14 cellular contexts compared by ENCODE assay signal in genomic region chrX:39955621-39956020, GRCh38.
DNase-seq lines count a peak whose midpoint lies in the region; ATAC-seq and TF ChIP-seq lines count a peak whose summit lies in the region.
"Had no signal": no experiment of that assay in that cellular context is flagged by ENCODE, and none has a peak within 500 bp of the region (broad histone marks: within the 10 kb centered on the region; RNA-seq: fewer than 3 reads in every experiment).

No MANE protein-coding gene starts in this region.

- no peaks in the 10 kb centered on the region for H3K9me3 ChIP-seq in Karpas-422 (ENCODE audit: low read length)
- H3K9me3 ChIP-seq in WERI-Rb-1 (ENCODE audit: severe bottlenecking), result no peaks in the 10 kb centered on the region
- no peaks in the 10 kb centered on the region for H3K9me3 ChIP-seq in smooth muscle cell (replicated peaks; ENCODE audit: low read depth)
- no peaks in the 10 kb centered on the region for H3K9me3 ChIP-seq in Caco-2
- H3K9me3 ChIP-seq: lower lobe of right lung had no signal

- ATAC-seq in activated CD8-positive, alpha-beta memory T cell treated with anti-CD3 and anti-CD28 coated beads, Interleukin-2, amount 10 ng/mL, durations not matched to agents 7 days and 5 days, result peak; percentile 42
- ATAC-seq: activated naive CD8-positive, alpha-beta T cell treated with anti-CD3 and anti-CD28 coated beads, Interleukin-2, amount 50 U/mL, for 24 hours; lower lobe of right lung had no signal

- H3K4me3 ChIP-seq in Karpas-422 (ENCODE audit: low read length), result no peak overlapping the region
- no peak overlapping the region for H3K4me3 ChIP-seq in WERI-Rb-1 (ENCODE audit: low read depth, low read length)
- H3K4me3 ChIP-seq in smooth muscle cell, result no peak overlapping the region
- H3K4me3 ChIP-seq in Caco-2 (ENCODE audit: low read depth, low read length), result no peak overlapping the region
- H3K4me3 ChIP-seq: coronary artery, lower lobe of right lung had no signal

- no peaks in the 10 kb centered on the region for H3K4me1 ChIP-seq in Karpas-422 (ENCODE audit: low read length)
- no peaks in the 10 kb centered on the region for H3K4me1 ChIP-seq in smooth muscle cell (ENCODE audit: low read depth)
- peaks cover 10% of the 10 kb centered on the region; the same call in 1 of the 2 replicates for H3K4me1 ChIP-seq in Caco-2
- H3K4me1 ChIP-seq: lower lobe of right lung had no signal

- H4K20me1 ChIP-seq in Karpas-422 (ENCODE audit: insufficient read depth, low read depth, low read length), result no peaks in the 10 kb centered on the region
- H4K20me1 ChIP-seq in smooth muscle cell (ENCODE audit: low read depth), result no peaks in the 10 kb centered on the region

- no peaks in the 10 kb centered on the region for H3K27me3 Mint-ChIP-seq in activated CD8-positive, alpha-beta memory T cell treated with anti-CD3 and anti-CD28 coated beads, Interleukin-2, amount 10 ng/mL, durations not matched to agents 7 days and 5 days
- H3K27me3 Mint-ChIP-seq in Caco-2 (ENCODE audit: insufficient read depth, unreplicated experiment), result no peaks in the 10 kb centered on the region
- H3K27me3 Mint-ChIP-seq: activated naive CD8-positive, alpha-beta T cell treated with anti-CD3 and anti-CD28 coated beads, Interleukin-2, amount 50 U/mL, for 24 hours; B cell had no signal

- H3K36me3 Mint-ChIP-seq in activated CD8-positive, alpha-beta memory T cell treated with anti-CD3 and anti-CD28 coated beads, Interleukin-2, amount 10 ng/mL, durations not matched to agents 7 days and 5 days, result no peaks in the 10 kb centered on the region
- no peaks in the 10 kb centered on the region for H3K36me3 Mint-ChIP-seq in Caco-2 (ENCODE audit: insufficient read depth, unreplicated experiment)

- DNase-seq in activated CD8-positive, alpha-beta memory T cell treated with anti-CD3 and anti-CD28 coated beads, Interleukin-2, amount 10 ng/mL, durations not matched to agents 7 days and 5 days, result no peak
- no peak for DNase-seq in activated CD8-positive, alpha-beta memory T cell treated with anti-CD3 and anti-CD28 coated beads, Interleukin-2, amount 50 U/mL, for 4 hours
- DNase-seq in Karpas-422, result peak; percentile 63
- DNase-seq in WERI-Rb-1, result no peak
- DNase-seq in smooth muscle cell (lab: John Stamatoyannopoulos, UW; ENCODE audit: unreplicated experiment), result no peak
- no peak for DNase-seq in NCI-H2107 (lab: John Stamatoyannopoulos, UW)
- DNase-seq in Caco-2, result no peak
- no peak for DNase-seq in erythroblast (lab: John Stamatoyannopoulos, UW)
- DNase-seq: activated naive CD8-positive, alpha-beta T cell treated with anti-CD3 and anti-CD28 coated beads, Interleukin-2, amount 50 U/mL, for 24 hours; lower lobe of right lung; NCI-H446; SHP77 treated with DMSO at 0.1 percent for 48 hours had no signal

- H3K27ac ChIP-seq in Karpas-422 (ENCODE audit: low read length) (no peak overlapping the region), WERI-Rb-1 (peak overlapping the region; percentile 19), smooth muscle cell (ENCODE audit: low read depth) (no peak overlapping the region)
- H3K27ac ChIP-seq: coronary artery, lower lobe of right lung had no signal

- H3K4me2 ChIP-seq in Karpas-422 (ENCODE audit: low read depth, low read length, poor library complexity, severe bottlenecking) (no peak overlapping the region), smooth muscle cell (no peak overlapping the region)

- TF ChIP-seq CTCF in WERI-Rb-1 (IDR thresholded peaks at IDR 0.05; ENCODE audit: low read depth, low read length), result no peak
- TF ChIP-seq CTCF in smooth muscle cell (IDR thresholded peaks at IDR 0.05; ENCODE audit: borderline replicate concordance, insufficient read depth, poor library complexity, severe bottlenecking), result no peak
- TF ChIP-seq CTCF in Caco-2 (IDR thresholded peaks at IDR 0.05; ENCODE audit: insufficient read depth in 1 of 2, low read depth in 1 of 2, low read length in 1 of 2, severe bottlenecking in 1 of 2, unreplicated experiment in 1 of 2), result no peak

- H3K4me1 Mint-ChIP-seq in activated CD8-positive, alpha-beta memory T cell treated with anti-CD3 and anti-CD28 coated beads, Interleukin-2, amount 10 ng/mL, durations not matched to agents 7 days and 5 days, result peaks cover 9% of the 10 kb centered on the region
- H3K4me1 Mint-ChIP-seq in Caco-2 (ENCODE audit: low read depth, unreplicated experiment), result peaks cover 30% of the 10 kb centered on the region

- H3K27me3 ChIP-seq in Karpas-422 (ENCODE audit: low read length) (no peaks in the 10 kb centered on the region), WERI-Rb-1 (ENCODE audit: insufficient read depth, low read depth, severe bottlenecking) (no peaks in the 10 kb centered on the region), smooth muscle cell (ENCODE audit: low read depth) (no peaks in the 10 kb centered on the region), Caco-2 (replicated peaks; ENCODE audit: control insufficient read depth, insufficient read depth, low read length) (no peaks in the 10 kb centered on the region)

- H3K79me2 ChIP-seq in Karpas-422 (ENCODE audit: low read length), result no peaks in the 10 kb centered on the region
- no peaks in the 10 kb centered on the region for H3K79me2 ChIP-seq in smooth muscle cell (ENCODE audit: low read depth)

- no peak overlapping the region for H3K4me3 Mint-ChIP-seq in activated CD8-positive, alpha-beta memory T cell treated with anti-CD3 and anti-CD28 coated beads, Interleukin-2, amount 10 ng/mL, durations not matched to agents 7 days and 5 days
- no peak overlapping the region for H3K4me3 Mint-ChIP-seq in Caco-2 (ENCODE audit: unreplicated experiment)
- H3K4me3 Mint-ChIP-seq: activated naive CD8-positive, alpha-beta T cell treated with anti-CD3 and anti-CD28 coated beads, Interleukin-2, amount 50 U/mL, for 24 hours; B cell had no signal

- intact Hi-C loops in Caco-2 (cut with micrococcal nuclease; ENCODE audit: unreplicated experiment), result loop anchor here (10.0 kb wide), 1 partner anchor 201 kb away; no protein-coding TSS in a partner anchor

- CTCF ChIA-PET in activated CD8-positive, alpha-beta memory T cell treated with anti-CD3 and anti-CD28 coated beads, Interleukin-2, amount 10 ng/mL, durations not matched to agents 7 days and 5 days (lab: Charles Lee), result no interaction called here
- CTCF ChIA-PET in Caco-2 (lab: Charles Lee), result no interaction called here

- no peaks in the 10 kb centered on the region for H3K36me3 ChIP-seq in Karpas-422 (ENCODE audit: insufficient read depth, low read length)
- no peaks in the 10 kb centered on the region for H3K36me3 ChIP-seq in WERI-Rb-1
- H3K36me3 ChIP-seq in smooth muscle cell (ENCODE audit: low read depth), result no peaks in the 10 kb centered on the region
- H3K36me3 ChIP-seq in Caco-2 (ENCODE audit: control insufficient read depth, insufficient read depth, low read length), result no peaks in the 10 kb centered on the region
- H3K36me3 ChIP-seq: lower lobe of right lung had no signal

- no peak overlapping the region; the same call in 1 of the 2 replicates for H2AFZ ChIP-seq in Karpas-422 (ENCODE audit: low read length)
- H2AFZ ChIP-seq in smooth muscle cell (ENCODE audit: low read depth), result peak overlapping the region; percentile 30

- no TSS peak for BruUV-seq in Caco-2 (replicated peaks; lab: Mats Ljungman, UMichigan)

- no peak for TF ChIP-seq POLR2A in erythroblast (IDR thresholded peaks at IDR 0.05; ENCODE audit: low read length)

- H3K27ac Mint-ChIP-seq in activated CD8-positive, alpha-beta memory T cell treated with anti-CD3 and anti-CD28 coated beads, Interleukin-2, amount 10 ng/mL, durations not matched to agents 7 days and 5 days, result no peak overlapping the region
- no peak overlapping the region for H3K27ac Mint-ChIP-seq in Caco-2 (ENCODE audit: unreplicated experiment)
- H3K27ac Mint-ChIP-seq: activated naive CD8-positive, alpha-beta T cell treated with anti-CD3 and anti-CD28 coated beads, Interleukin-2, amount 50 U/mL, for 24 hours; B cell had no signal

- H3K9me2 ChIP-seq in Karpas-422 (replicated peaks; ENCODE audit: insufficient read depth, low read length), result no peaks in the 10 kb centered on the region

- POLR2A ChIA-PET in Caco-2 (lab: Charles Lee), result no interaction called here

- no peaks in the 10 kb centered on the region for H3F3A ChIP-seq in smooth muscle cell (ENCODE audit: low read depth)

- H3K9ac ChIP-seq in Karpas-422 (ENCODE audit: low read length) (no peak overlapping the region), smooth muscle cell (ENCODE audit: low read depth) (no peak overlapping the region)

- no peaks in the 10 kb centered on the region for H3K9me3 Mint-ChIP-seq in activated CD8-positive, alpha-beta memory T cell treated with anti-CD3 and anti-CD28 coated beads, Interleukin-2, amount 10 ng/mL, durations not matched to agents 7 days and 5 days (ENCODE audit: low read depth)
- no peaks in the 10 kb centered on the region for H3K9me3 Mint-ChIP-seq in Caco-2 (ENCODE audit: unreplicated experiment)
- H3K9me3 Mint-ChIP-seq: activated naive CD8-positive, alpha-beta T cell treated with anti-CD3 and anti-CD28 coated beads, Interleukin-2, amount 50 U/mL, for 24 hours had no signal

- 85% methylated on average over 4 of the region's 4 CpGs for WGBS in smooth muscle cell (ENCODE audit: low lambda C conversion rate)
